In genomic region chr1:234148350-234148749, GRCh38 we compare ENCODE assay signal across 21 cellular contexts.
"Had no signal": no experiment of that assay in that cellular context is flagged by ENCODE, and none has a peak within 500 bp of the region (broad histone marks: within the 10 kb centered on the region; RNA-seq: fewer than 3 reads in every experiment).

No MANE protein-coding gene starts in this region.

- ATAC-seq: activated CD8-positive, alpha-beta T cell treated with anti-CD3 and anti-CD28 coated beads, Interleukin-2, amount 10 ng/mL, durations not matched to agents 7 days and 5 days; gastrocnemius medialis; left ventricle myocardium superior; pancreas; psoas muscle; SK-N-SH treated with all-trans-retinoic acid at 6 μM for 48 hours; WTC11 had no signal

- H3K27ac ChIP-seq: breast epithelium, esophagus muscularis mucosa, gastrocnemius medialis, pancreas, psoas muscle, right atrium auricular region, spleen, stomach, transverse colon had no signal

- DNase-seq: activated CD8-positive, alpha-beta T cell treated with anti-CD3 and anti-CD28 coated beads, Interleukin-2, amount 10 ng/mL, durations not matched to agents 7 days and 5 days; effector memory CD4-positive, alpha-beta T cell; gastrocnemius medialis; hypothalamus; left ventricle myocardium superior; midbrain; nephron progenitor cell; pancreas; psoas muscle; spleen; stimulated activated CD4-positive, alpha-beta T cell treated with anti-CD3 and anti-CD28 coated beads, Interleukin-4, amount 100 ng/mL, for 4 hours; stomach; T-helper 9 cell; transverse colon had no signal

- H3K4me1 Mint-ChIP-seq: nephron progenitor cell had no signal

- H3K36me3 ChIP-seq: breast epithelium, esophagus muscularis mucosa, gastrocnemius medialis, pancreas, right atrium auricular region, spleen, stomach, transverse colon had no signal

- H3K4me1 ChIP-seq: breast epithelium, esophagus muscularis mucosa, gastrocnemius medialis, pancreas, psoas muscle, right atrium auricular region, spleen, stomach, transverse colon had no signal

- H3K4me3 ChIP-seq: breast epithelium, esophagus muscularis mucosa, gastrocnemius medialis, pancreas, psoas muscle, right atrium auricular region, spleen, stomach, transverse colon had no signal

- H3K27ac Mint-ChIP-seq: activated CD8-positive, alpha-beta T cell treated with anti-CD3 and anti-CD28 coated beads, Interleukin-2, amount 10 ng/mL, durations not matched to agents 7 days and 5 days; activated naive CD4-positive, alpha-beta T cell treated with anti-CD3 and anti-CD28 coated beads, Interleukin-2, amount 50 U/mL, for 72 hours; nephron progenitor cell; WTC11 had no signal

- H3K27me3 ChIP-seq: gastrocnemius medialis, pancreas, right atrium auricular region, transverse colon had no signal

- H3K4me3 Mint-ChIP-seq: activated CD8-positive, alpha-beta T cell treated with anti-CD3 and anti-CD28 coated beads, Interleukin-2, amount 10 ng/mL, durations not matched to agents 7 days and 5 days; central memory CD8-positive, alpha-beta T cell; nephron progenitor cell; WTC11 had no signal

- H3K9me3 ChIP-seq: breast epithelium, gastrocnemius medialis, pancreas, psoas muscle, right atrium auricular region, stomach, transverse colon had no signal

- H3K9me3 Mint-ChIP-seq: central memory CD8-positive, alpha-beta T cell had no signal
